Comparison of ENCODE assay signal across 13 cellular contexts in genomic region chr22:37654556-37655251, GRCh38.
"Had no signal": no experiment of that assay in that cellular context is flagged by ENCODE, and none has a peak within 500 bp of the region (broad histone marks: within the 10 kb centered on the region; RNA-seq: fewer than 3 reads in every experiment).

No MANE protein-coding gene starts in this region.

- H3K4me3 ChIP-seq: cardiac muscle cell, coronary artery, gastroesophageal sphincter, lung, SJSA1 had no signal

- H3K27me3 ChIP-seq: cardiac muscle cell, gastroesophageal sphincter, SJSA1 had no signal

- H3K9me3 ChIP-seq: gastroesophageal sphincter, SJSA1 had no signal

- ATAC-seq: gastroesophageal sphincter had no signal

- H3K4me3 Mint-ChIP-seq: nephron had no signal

- H3K9me3 Mint-ChIP-seq: nephron had no signal

- H3K27ac Mint-ChIP-seq: nephron had no signal

- H3K27ac ChIP-seq: cardiac muscle cell, coronary artery, gastroesophageal sphincter, SJSA1 had no signal

- DNase-seq: activated CD4-positive, alpha-beta T cell treated with anti-CD3 and anti-CD28 coated beads for 1 hour; hypothalamus; midbrain; stimulated activated CD4-positive, alpha-beta T cell treated with anti-CD3 and anti-CD28 coated beads, Interleukin-2, amount 100 ng/mL, for 48 hours; SW 1271; T-helper 9 cell; trophoblast cell had no signal
